ENCODE assay signal across 22 cellular contexts in genomic region chr1:100349276-100349675, GRCh38.
"Had no signal": no experiment of that assay in that cellular context is flagged by ENCODE, and none has a peak within 500 bp of the region (broad histone marks: within the 10 kb centered on the region; RNA-seq: fewer than 3 reads in every experiment).

No MANE protein-coding gene starts in this region.

- H3K4me3 ChIP-seq: MG63, SK-N-MC had no signal

- H3K36me3 ChIP-seq: brain microvascular endothelial cell, MG63, WERI-Rb-1 had no signal

- DNase-seq: activated CD4-positive, alpha-beta memory T cell treated with anti-CD3 and anti-CD28 coated beads, Interleukin-2, amount 10 ng/mL, durations not matched to agents 7 days and 5 days; activated CD4-positive, alpha-beta T cell treated with anti-CD3 and anti-CD28 coated beads for 36 hours; activated CD4-positive, alpha-beta T cell treated with anti-CD3 and anti-CD28 coated beads, Interleukin-2, amount 50 U/mL, for 1 hour; activated gamma-delta T cell treated with Interleukin-2 at 50 U/mL for 16 hours; activated naive CD4-positive, alpha-beta T cell treated with anti-CD3 and anti-CD28 coated beads, Interleukin-2, amount 10 ng/mL, durations not matched to agents 7 days and 5 days; activated naive CD8-positive, alpha-beta T cell treated with anti-CD3 and anti-CD28 coated beads for 36 hours; activated T-cell treated with anti-CD3 and anti-CD28 coated beads for 4 hours; activated T-cell treated with anti-CD3 and anti-CD28 coated beads, Interleukin-2, amount 50 U/mL, for 48 hours; brain microvascular endothelial cell; IMR-90; MG63; NCI-H1048; NCI-H146; NCI-H187 treated with DMSO at 0.1 percent for 48 hours; NCI-H2081 treated with DMSO at 0.1 percent for 48 hours; NCI-H446; NCI-H524; PC-3; T-helper 1 cell; WERI-Rb-1 had no signal

- H3K9me3 ChIP-seq: MG63 had no signal

- H3K27me3 ChIP-seq: brain microvascular endothelial cell, MG63 had no signal

- H3K27ac ChIP-seq: brain microvascular endothelial cell, KMS-11, SK-N-MC, WERI-Rb-1 had no signal

- H3K9ac ChIP-seq: KMS-11 had no signal
